8 cellular contexts compared by ENCODE assay signal in the genomic region with DNA sequence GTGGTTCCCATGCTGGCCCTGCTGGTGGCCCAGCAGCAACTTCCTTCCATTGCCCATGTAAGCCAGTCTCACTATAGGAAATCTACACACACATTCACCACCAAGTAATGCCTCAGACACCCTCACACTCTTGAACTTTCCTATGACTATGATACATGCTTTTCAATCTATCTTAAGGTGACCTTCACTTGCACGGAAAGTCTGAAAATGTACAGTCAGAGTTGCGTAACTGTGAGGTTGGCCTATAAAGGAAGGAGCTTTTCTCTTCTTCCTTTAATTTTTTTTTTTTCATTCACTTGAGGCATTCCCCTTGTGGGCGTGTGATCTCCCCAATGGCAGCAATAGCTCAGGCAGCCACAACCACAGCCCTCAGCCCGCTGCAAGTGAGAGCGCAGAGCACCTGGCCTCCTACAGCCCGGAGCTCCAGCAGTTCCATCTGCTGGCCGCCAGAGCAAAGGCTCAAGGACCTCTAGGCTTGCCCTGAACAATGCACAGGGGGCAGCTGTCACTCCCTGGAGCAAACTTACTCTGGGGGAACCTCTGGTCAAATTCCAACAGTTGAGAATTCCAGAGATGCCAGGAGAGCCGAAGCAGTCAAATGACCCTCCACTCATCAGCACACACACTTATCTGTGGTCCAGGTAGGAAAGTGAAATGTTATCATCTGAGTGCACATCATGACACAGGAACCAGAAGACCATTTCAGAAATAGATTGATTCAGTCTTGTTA.
DNase-seq lines count a peak whose midpoint lies in the region; ATAC-seq and TF ChIP-seq lines count a peak whose summit lies in the region.

No MANE protein-coding gene starts in this region.

- TF ChIP-seq POLR2A in lower leg skin (IDR thresholded peaks at IDR 0.05) (no peak), thyroid gland (IDR thresholded peaks at IDR 0.05) (no peak)

- H3K9me3 ChIP-seq in thyroid gland, result no peaks in the 10 kb centered on the region

- WGBS in lower leg skin, 2 donors, result 51 to 61% methylated on average over 8 of the region's 8 CpGs
- 60 to 77% methylated on average over 8 of the region's 8 CpGs for WGBS in thyroid gland, 2 donors

- peak; percentile 96 for ATAC-seq in GM19438 (IDR thresholded peaks at IDR 0.05; ENCODE audit: low read depth, unreplicated experiment)
- ATAC-seq in HG03442 (IDR thresholded peaks at IDR 0.05; ENCODE audit: unreplicated experiment), result peak; percentile 94

- DNase-seq in A172 (ENCODE audit: low spot score) (peak; percentile 16), germinal center (ENCODE audit: low spot score) (peak; percentile 77), lower leg skin (ENCODE audit: low spot score in 2 of 2) (no peak), thyroid gland (no peak)
- DNase-seq in activated CD4-positive, alpha-beta T cell treated with anti-CD3 and anti-CD28 coated beads for 48 hours, result peak; percentile 89
- peak; percentile 80 to 83 for DNase-seq in stimulated activated CD8-positive, alpha-beta memory T cell treated with anti-CD3 and anti-CD28 coated beads, Interleukin-15, amount 100 ng/mL, for 48 hours (ENCODE audit: low read depth in 2 of 2)

- TF ChIP-seq CTCF in lower leg skin (IDR thresholded peaks at IDR 0.05) (no peak), thyroid gland (IDR thresholded peaks at IDR 0.05) (no peak)

- intact Hi-C loops in lower leg skin (cut with DNase I; ENCODE audit: low total_unique reads) (no loop called here), thyroid gland (cut with DNase I) (no loop called here)

- H3K27me3 ChIP-seq in thyroid gland, result no peaks in the 10 kb centered on the region

- H3K4me1 ChIP-seq in thyroid gland, result no peaks in the 10 kb centered on the region

- H3K4me3 ChIP-seq in lower leg skin (ENCODE audit: low read depth, poor library complexity, severe bottlenecking), result no peak overlapping the region
- H3K4me3 ChIP-seq in thyroid gland (replicated peaks in 1 of 3), result no peak overlapping the region

- no peaks in the 10 kb centered on the region for H3K36me3 ChIP-seq in thyroid gland

- no peak overlapping the region for H3K27ac ChIP-seq in thyroid gland

Comparison
In these comparisons a context has a peak if more than half of its experiments do, and no peak if none do; other contexts are left out.
1. DNase-seq: peak in A172 (single experiment), activated CD4-positive, alpha-beta T cell treated with anti-CD3 and anti-CD28 coated beads for 48 hours (single experiment), germinal center (single experiment) and stimulated activated CD8-positive, alpha-beta memory T cell treated with anti-CD3 and anti-CD28 coated beads, Interleukin-15, amount 100 ng/mL, for 48 hours (2 of 2); none in lower leg skin (0 of 2) and thyroid gland (0 of 2).